Comparison of ENCODE assay signal across 8 cellular contexts in the genomic region with DNA sequence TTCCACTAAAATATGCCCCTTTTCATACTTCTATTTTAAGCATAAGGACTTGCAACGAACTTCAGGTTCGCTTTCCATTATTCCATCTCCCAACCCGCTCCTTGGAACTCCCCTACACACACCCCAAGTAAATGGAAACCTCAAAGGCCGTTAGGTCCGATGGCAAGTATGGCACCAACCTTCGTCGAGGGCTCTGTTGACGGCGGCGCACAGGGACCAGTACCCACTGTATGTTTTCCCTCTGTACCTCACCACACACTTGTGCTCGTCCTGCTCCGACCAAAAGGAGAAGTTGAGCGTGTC. TPM values are rescaled to one million over a fixed set of nuclear protein-coding genes. Genes with fewer than 3 reads are reported as not detected.
DNase-seq lines count a peak whose midpoint lies in the region; ATAC-seq, FAIRE-seq and TF ChIP-seq lines count a peak whose summit lies in the region.

No MANE protein-coding gene starts in this region.

- no peaks in the 10 kb centered on the region for H3K79me2 ChIP-seq in parathyroid adenoma

- peaks cover 0 to 36% (median 22%) of the 10 kb centered on the region in 4 donors for H3K36me3 ChIP-seq in esophagus muscularis mucosa
- H3K36me3 ChIP-seq in parathyroid adenoma (ENCODE audit: control insufficient read depth, insufficient read depth, low read length): no peaks in the 10 kb centered on the region

- peaks cover 12 to 26% (median 23%) of the 10 kb centered on the region in 4 donors for H3K4me1 ChIP-seq in esophagus muscularis mucosa
- H3K4me1 ChIP-seq in parathyroid adenoma: peaks cover 5% of the 10 kb centered on the region

- H3K9ac ChIP-seq in parathyroid adenoma: no peak overlapping the region

- H3K4me3 ChIP-seq in esophagus muscularis mucosa (peak overlapping the region; percentile 57 to 77 (median 68)), parathyroid adenoma (ENCODE audit: low read depth, low read length) (peak overlapping the region; percentile 64)

- TF ChIP-seq EP300 in esophagus muscularis mucosa (IDR thresholded peaks at IDR 0.05): no peak

- H3K4me2 ChIP-seq in parathyroid adenoma (ENCODE audit: low read length): peak overlapping the region; percentile 65

- ATAC-seq in GM21367 (IDR thresholded peaks at IDR 0.05; ENCODE audit: unreplicated experiment) (no peak), GM21825 (IDR thresholded peaks at IDR 0.05; ENCODE audit: unreplicated experiment) (no peak)

- WGBS in esophagus muscularis mucosa: 40% methylated on average over 13 of the region's 13 CpGs

- TF ChIP-seq POLR2A in esophagus muscularis mucosa (IDR thresholded peaks at IDR 0.05; ENCODE audit: low read depth): no peak

- H3K27me3 ChIP-seq in esophagus muscularis mucosa (no peaks in the 10 kb centered on the region), parathyroid adenoma (ENCODE audit: control insufficient read depth, insufficient read depth, low read length) (no peaks in the 10 kb centered on the region)

- no peak for FAIRE-seq in D721Med (lab: Jason Lieb, UNC)

- TF ChIP-seq CTCF in esophagus muscularis mucosa (IDR thresholded peaks at IDR 0.05) (no peak), parathyroid adenoma (IDR thresholded peaks at IDR 0.05) (no peak), D721Med (IDR thresholded peaks at IDR 0.05; ENCODE audit: insufficient read depth, missing control alignments) (no peak)

- intact Hi-C loops in esophagus muscularis mucosa (cut with DNase I): no loop called here

- H2AFZ ChIP-seq in parathyroid adenoma: peak overlapping the region; percentile 98

- H3K9me3 ChIP-seq in esophagus muscularis mucosa (no peaks in the 10 kb centered on the region), parathyroid adenoma (ENCODE audit: control insufficient read depth, low read length) (no peaks in the 10 kb centered on the region)

- DNase-seq in stimulated activated CD4-positive, alpha-beta T cell treated with anti-CD3 and anti-CD28 coated beads, Interleukin-15, amount 100 ng/mL, for 24 hours: peak; percentile 48
- DNase-seq in stimulated activated CD4-positive, alpha-beta T cell treated with anti-CD3 and anti-CD28 coated beads, Interleukin-12 subunit alpha, Interleukin-12 subunit beta, amount 100 ng/mL, for 4 hours: no peak
- DNase-seq in SKM-1 (lab: John Stamatoyannopoulos, UW; ENCODE audit: unreplicated experiment) (peak; percentile 51), esophagus muscularis mucosa (ENCODE audit: extremely low spot score) (no peak), D721Med (ENCODE audit: insufficient read length, low spot score) (no peak)

- H3K27ac ChIP-seq in esophagus muscularis mucosa (replicated peaks in 1 of 4): peak overlapping the region; percentile 75 to 85 (median 82)
- peak overlapping the region; percentile 79 for H3K27ac ChIP-seq in parathyroid adenoma

RNA-seq across cellular contexts. Expression of a gene that starts 24.1 kb away (rescaled TPM):
- total RNA-seq in esophagus muscularis mucosa: 100 to 1,000 TPM; 398 to 596 (median 550) TPM

RNA-seq across cellular contexts. Expression of a gene that starts 24.7 kb away (rescaled TPM):
- 10 to 100 TPM in 1 of 4 donors, 1 to 10 TPM in 3; 5.3 to 11.6 (median 6.2) TPM for total RNA-seq in esophagus muscularis mucosa

RNA-seq across cellular contexts. Expression of a gene that starts 34.7 kb away (rescaled TPM):
- total RNA-seq in esophagus muscularis mucosa: 1 to 10 TPM; 3.9 to 5.4 (median 4.5) TPM

Comparison
In these comparisons a context has a peak if more than half of its experiments do, and no peak if none do; other contexts are left out.
1. DNase-seq: peak in stimulated activated CD4-positive, alpha-beta T cell treated with anti-CD3 and anti-CD28 coated beads, Interleukin-15, amount 100 ng/mL, for 24 hours (single experiment) and SKM-1 (single experiment); none in stimulated activated CD4-positive, alpha-beta T cell treated with anti-CD3 and anti-CD28 coated beads, Interleukin-12 subunit alpha, Interleukin-12 subunit beta, amount 100 ng/mL, for 4 hours (single experiment), esophagus muscularis mucosa (single experiment) and D721Med (single experiment).